In the genomic region with DNA sequence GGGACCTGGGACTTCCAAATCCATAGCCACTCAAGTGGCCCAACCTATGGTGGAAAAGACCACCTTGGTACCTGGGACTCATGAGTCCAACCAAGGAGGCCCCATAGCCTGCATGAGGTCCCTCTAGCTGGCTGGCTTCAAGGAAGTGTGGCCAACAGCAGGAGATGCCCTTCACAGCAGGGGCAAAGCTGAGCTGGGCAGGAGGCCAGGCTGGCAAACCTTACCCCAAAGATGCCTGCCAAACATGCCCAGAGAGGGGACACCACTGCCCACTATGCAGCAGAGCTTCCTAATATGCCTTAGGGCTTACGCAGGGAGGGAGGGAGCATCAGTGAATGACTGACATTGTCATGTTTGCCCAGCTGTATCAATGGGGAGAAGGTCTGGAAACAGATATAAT, we compare ENCODE assay signal across 19 cellular contexts.
DNase-seq lines count a peak whose midpoint lies in the region; ATAC-seq, FAIRE-seq and TF ChIP-seq lines count a peak whose summit lies in the region.
"Had no signal": no experiment of that assay in that cellular context is flagged by ENCODE, and none has a peak within 500 bp of the region (broad histone marks: within the 10 kb centered on the region; RNA-seq: fewer than 3 reads in every experiment).

No MANE protein-coding gene starts in this region.

- H3K9me3 Mint-ChIP-seq in stimulated activated effector memory CD8-positive, alpha-beta T cell treated with anti-CD3 and anti-CD28 coated beads, Interleukin-12 subunit alpha, Interleukin-12 subunit beta, amount 100 ng/mL, for 72 hours: no peaks in the 10 kb centered on the region
- H3K9me3 Mint-ChIP-seq: CD8-positive, alpha-beta T cell had no signal

- no peak for DNase-seq in bronchial epithelial cell (ENCODE audit: low read depth)
- peak; percentile 74 for DNase-seq in left lobe of liver (ENCODE audit: low spot score)
- DNase-seq in stimulated activated effector memory CD8-positive, alpha-beta T cell treated with anti-CD3 and anti-CD28 coated beads, Interleukin-12 subunit alpha, Interleukin-12 subunit beta, amount 100 ng/mL, for 72 hours (ENCODE audit: low spot score in 2 of 2): no peak
- DNase-seq in GM10266 (ENCODE audit: extremely low spot score): no peak
- DNase-seq: Calu3; CD8-positive, alpha-beta T cell; GM23248; HCEC 1CT; Karpas-422; NCI-H1048; NCI-H1436; NCI-H1930; NCI-H526 had no signal

- peak; percentile 37 for ATAC-seq in left lobe of liver
- ATAC-seq in stimulated activated effector memory CD8-positive, alpha-beta T cell treated with anti-CD3 and anti-CD28 coated beads, Interleukin-12 subunit alpha, Interleukin-12 subunit beta, amount 100 ng/mL, for 72 hours: peak; percentile 17
- no peak for ATAC-seq in HG03280 (IDR thresholded peaks at IDR 0.05; ENCODE audit: unreplicated experiment)
- no peak for ATAC-seq in GM18868 (IDR thresholded peaks at IDR 0.05; ENCODE audit: unreplicated experiment)
- ATAC-seq: CD8-positive, alpha-beta T cell; Panc1 had no signal

- TF ChIP-seq EP300 in Ishikawa (IDR thresholded peaks at IDR 0.05; ENCODE audit: borderline replicate concordance): no peak

- no peaks in the 10 kb centered on the region for H3K36me3 Mint-ChIP-seq in stimulated activated effector memory CD8-positive, alpha-beta T cell treated with anti-CD3 and anti-CD28 coated beads, Interleukin-12 subunit alpha, Interleukin-12 subunit beta, amount 100 ng/mL, for 72 hours
- H3K36me3 Mint-ChIP-seq: CD8-positive, alpha-beta T cell had no signal

- H3K4me3 Mint-ChIP-seq in stimulated activated effector memory CD8-positive, alpha-beta T cell treated with anti-CD3 and anti-CD28 coated beads, Interleukin-12 subunit alpha, Interleukin-12 subunit beta, amount 100 ng/mL, for 72 hours: no peak overlapping the region
- H3K4me3 Mint-ChIP-seq: CD8-positive, alpha-beta T cell had no signal

- no peak for TF ChIP-seq RAD21 in Ishikawa (IDR thresholded peaks at IDR 0.05; ENCODE audit: low read depth)

- H3K4me3 ChIP-seq in bronchial epithelial cell (ENCODE audit: low read depth, low read length): no peak overlapping the region
- H3K4me3 ChIP-seq: BLaER1 treated with 17β-estradiol and CSF1 and Interleukin-3, amounts not matched to agents 10 nM and 100 nM; GM23248 had no signal

- TF ChIP-seq CTCF in bronchial epithelial cell (IDR thresholded peaks at IDR 0.05; ENCODE audit: insufficient read depth, low read length, severe bottlenecking) (no peak), GM10266 (IDR thresholded peaks at IDR 0.05; ENCODE audit: control insufficient read depth, insufficient read depth, low read depth, missing control alignments) (no peak)

- no peaks in the 10 kb centered on the region for H3K36me3 ChIP-seq in bronchial epithelial cell (ENCODE audit: control insufficient read depth, insufficient read depth, low read length)
- H3K36me3 ChIP-seq: BLaER1 treated with 17β-estradiol and CSF1 and Interleukin-3, amounts not matched to agents 10 nM and 100 nM had no signal

- peaks cover under 1% of the 10 kb centered on the region for H3K4me1 Mint-ChIP-seq in stimulated activated effector memory CD8-positive, alpha-beta T cell treated with anti-CD3 and anti-CD28 coated beads, Interleukin-12 subunit alpha, Interleukin-12 subunit beta, amount 100 ng/mL, for 72 hours

- H3K27ac Mint-ChIP-seq in stimulated activated effector memory CD8-positive, alpha-beta T cell treated with anti-CD3 and anti-CD28 coated beads, Interleukin-12 subunit alpha, Interleukin-12 subunit beta, amount 100 ng/mL, for 72 hours: no peak overlapping the region
- H3K27ac Mint-ChIP-seq: CD8-positive, alpha-beta T cell had no signal

- FAIRE-seq in bronchial epithelial cell (lab: Jason Lieb, UNC): peak; percentile 32
- FAIRE-seq: GM12891 had no signal

- H3K27me3 ChIP-seq in bronchial epithelial cell (ENCODE audit: control insufficient read depth, insufficient read depth, low read length): no peaks in the 10 kb centered on the region
- H3K27me3 ChIP-seq: BLaER1 treated with 17β-estradiol and CSF1 and Interleukin-3, amounts not matched to agents 10 nM and 100 nM had no signal

TF ChIP-seq in Ishikawa, 13 proteins besides CTCF, POLR2A, EP300 and RAD21:
- TF ChIP-seq NFIC (IDR thresholded peaks at IDR 0.05): peak; percentile 68
- no peak for TF ChIP-seq TCF12 (IDR thresholded peaks at IDR 0.05; ENCODE audit: low read depth)
- no peak for TF ChIP-seq TEAD4 (IDR thresholded peaks at IDR 0.05)

Comparison
In these comparisons a context has a peak if more than half of its experiments do, and no peak if none do; other contexts are left out.
1. ATAC-seq: peak in left lobe of liver (single experiment) and stimulated activated effector memory CD8-positive, alpha-beta T cell treated with anti-CD3 and anti-CD28 coated beads, Interleukin-12 subunit alpha, Interleukin-12 subunit beta, amount 100 ng/mL, for 72 hours (single experiment); none in HG03280 (single experiment) and GM18868 (single experiment).